ENCODE assay signal across 20 cellular contexts in genomic region chr10:101671453-101671852, GRCh38. TPM values are rescaled to one million over a fixed set of nuclear protein-coding genes. Genes with fewer than 3 reads are reported as not detected.
A peak's percentile ranks its signal among the peaks of the same experiment; 100 is the strongest.
DNase-seq lines count a peak whose midpoint lies in the region; ATAC-seq and TF ChIP-seq lines count a peak whose summit lies in the region.
"Had no signal": no experiment of that assay in that cellular context is flagged by ENCODE, and none has a peak within 500 bp of the region (broad histone marks: within the 10 kb centered on the region; RNA-seq: fewer than 3 reads in every experiment).

No MANE protein-coding gene starts in this region.

- no peak overlapping the region for H3K27ac ChIP-seq in uterus
- H3K27ac ChIP-seq: suprapubic skin had no signal

- no peaks in the 10 kb centered on the region for H3K9me3 ChIP-seq in uterus
- H3K9me3 ChIP-seq: mucosa of descending colon, suprapubic skin had no signal

- H3K36me3 ChIP-seq in uterus, result no peaks in the 10 kb centered on the region

- H3K27me3 Mint-ChIP-seq in activated T-cell treated with anti-CD3 and anti-CD28 coated beads, Interleukin-2, amount 50 U/mL, for 72 hours (ENCODE audit: low read depth), result no peaks in the 10 kb centered on the region
- no peaks in the 10 kb centered on the region for H3K27me3 Mint-ChIP-seq in activated T-cell treated with anti-CD3 and anti-CD28 coated beads, Interleukin-2, amount 50 U/mL, for 24 hours
- no peaks in the 10 kb centered on the region for H3K27me3 Mint-ChIP-seq in stimulated activated memory B cell treated with anti-CD40 and anti-IgM and Interleukin-4, amounts not matched to agents 10 μg/mL and 1 μg/mL and 100 μg/mL, for 72 hours

- no peak for DNase-seq in activated T-cell treated with anti-CD3 and anti-CD28 coated beads, Interleukin-2, amount 50 U/mL, for 72 hours
- DNase-seq in activated T-cell treated with anti-CD3 and anti-CD28 coated beads, Interleukin-2, amount 50 U/mL, for 24 hours, result no peak
- DNase-seq in NCI-H2196 (lab: John Stamatoyannopoulos, UW; ENCODE audit: unreplicated experiment) (no peak), uterus (no peak), GDM1 (lab: John Stamatoyannopoulos, UW) (no peak)
- DNase-seq: ACHN; activated CD4-positive, alpha-beta T cell treated with anti-CD3 and anti-CD28 coated beads for 1 hour; activated T-cell treated with anti-CD3 and anti-CD28 coated beads, Interleukin-2, amount 50 U/mL, for 48 hours; amygdala; COR-L47; HFFc6; islet precursor cell; mucosa of descending colon; NCI-H1436 treated with DMSO at 0.1 percent for 48 hours; NCI-H526 treated with DMSO at 0.1 percent for 48 hours had no signal

- peaks cover 11% of the 10 kb centered on the region for H3K4me1 Mint-ChIP-seq in activated T-cell treated with anti-CD3 and anti-CD28 coated beads, Interleukin-2, amount 50 U/mL, for 72 hours (ENCODE audit: low read depth)
- peaks cover 2% of the 10 kb centered on the region for H3K4me1 Mint-ChIP-seq in activated T-cell treated with anti-CD3 and anti-CD28 coated beads, Interleukin-2, amount 50 U/mL, for 24 hours (ENCODE audit: low read depth)
- H3K4me1 Mint-ChIP-seq in stimulated activated memory B cell treated with anti-CD40 and anti-IgM and Interleukin-4, amounts not matched to agents 10 μg/mL and 1 μg/mL and 100 μg/mL, for 72 hours, result peaks cover 31% of the 10 kb centered on the region

- no peaks in the 10 kb centered on the region for H3K9me3 Mint-ChIP-seq in activated T-cell treated with anti-CD3 and anti-CD28 coated beads, Interleukin-2, amount 50 U/mL, for 72 hours
- H3K9me3 Mint-ChIP-seq in activated T-cell treated with anti-CD3 and anti-CD28 coated beads, Interleukin-2, amount 50 U/mL, for 24 hours, result peaks cover under 1% of the 10 kb centered on the region
- no peaks in the 10 kb centered on the region for H3K9me3 Mint-ChIP-seq in stimulated activated memory B cell treated with anti-CD40 and anti-IgM and Interleukin-4, amounts not matched to agents 10 μg/mL and 1 μg/mL and 100 μg/mL, for 72 hours
- H3K9me3 Mint-ChIP-seq: HFFc6 had no signal

- no peak overlapping the region for H3K4me3 ChIP-seq in uterus
- H3K4me3 ChIP-seq: K562, mucosa of descending colon, suprapubic skin had no signal

- TF ChIP-seq POLR2A in uterus (IDR thresholded peaks at IDR 0.05), result no peak

- peaks cover 2 to 13% of the 10 kb centered on the region in 2 donors for H3K36me3 Mint-ChIP-seq in activated T-cell treated with anti-CD3 and anti-CD28 coated beads, Interleukin-2, amount 50 U/mL, for 72 hours (ENCODE audit: insufficient read depth in 2 of 2)
- H3K36me3 Mint-ChIP-seq in activated T-cell treated with anti-CD3 and anti-CD28 coated beads, Interleukin-2, amount 50 U/mL, for 24 hours (ENCODE audit: low read depth), result peaks cover 92% of the 10 kb centered on the region
- H3K36me3 Mint-ChIP-seq in stimulated activated memory B cell treated with anti-CD40 and anti-IgM and Interleukin-4, amounts not matched to agents 10 μg/mL and 1 μg/mL and 100 μg/mL, for 72 hours, result peaks cover 82% of the 10 kb centered on the region

- no peak overlapping the region for H3K4me3 Mint-ChIP-seq in activated T-cell treated with anti-CD3 and anti-CD28 coated beads, Interleukin-2, amount 50 U/mL, for 72 hours
- H3K4me3 Mint-ChIP-seq in activated T-cell treated with anti-CD3 and anti-CD28 coated beads, Interleukin-2, amount 50 U/mL, for 24 hours, result no peak overlapping the region
- H3K4me3 Mint-ChIP-seq in stimulated activated memory B cell treated with anti-CD40 and anti-IgM and Interleukin-4, amounts not matched to agents 10 μg/mL and 1 μg/mL and 100 μg/mL, for 72 hours, result no peak overlapping the region
- H3K4me3 Mint-ChIP-seq: HFFc6 had no signal

- intact Hi-C loops in uterus (cut with DNase I; ENCODE audit: low total_unique reads), result no loop called here

- no peak for ATAC-seq in activated T-cell treated with anti-CD3 and anti-CD28 coated beads, Interleukin-2, amount 50 U/mL, for 72 hours (replicated peaks in 1 of 2)
- ATAC-seq in GM21423 (IDR thresholded peaks at IDR 0.05; ENCODE audit: unreplicated experiment) (peak; percentile 83), HG03354 (IDR thresholded peaks at IDR 0.05; ENCODE audit: poor library complexity, severe bottlenecking, unreplicated experiment) (peak; percentile 49)
- peak; percentile 67 for ATAC-seq in stimulated activated memory B cell treated with anti-CD40 and anti-IgM and Interleukin-4, amounts not matched to agents 10 μg/mL and 1 μg/mL and 100 μg/mL, for 72 hours
- ATAC-seq: K562, mucosa of descending colon had no signal

- H3K4me1 ChIP-seq in uterus, result no peaks in the 10 kb centered on the region
- H3K4me1 ChIP-seq: suprapubic skin had no signal

- TF ChIP-seq CTCF in uterus (IDR thresholded peaks at IDR 0.05), result no peak

- peak overlapping the region; percentile 47 for H3K27ac Mint-ChIP-seq in activated T-cell treated with anti-CD3 and anti-CD28 coated beads, Interleukin-2, amount 50 U/mL, for 72 hours
- H3K27ac Mint-ChIP-seq in activated T-cell treated with anti-CD3 and anti-CD28 coated beads, Interleukin-2, amount 50 U/mL, for 24 hours, result no peak overlapping the region
- H3K27ac Mint-ChIP-seq in stimulated activated memory B cell treated with anti-CD40 and anti-IgM and Interleukin-4, amounts not matched to agents 10 μg/mL and 1 μg/mL and 100 μg/mL, for 72 hours, result peak overlapping the region; percentile 2

- no peaks in the 10 kb centered on the region for H3K27me3 ChIP-seq in uterus
- H3K27me3 ChIP-seq: suprapubic skin had no signal

RNA-seq across cellular contexts. Expression of gene FBXW4, which starts 23.5 kb away (rescaled TPM):
- 10 to 100 TPM; 64.4 to 64.6 TPM for total RNA-seq in activated T-cell treated with anti-CD3 and anti-CD28 coated beads, Interleukin-2, amount 50 U/mL, for 72 hours
- total RNA-seq in uterus, result 10 to 100 TPM; 45.1 to 94.7 (median 64.3) TPM

Comparison
In these comparisons a context has a peak if more than half of its experiments do, and no peak if none do; other contexts are left out.
1. ATAC-seq: peak in GM21423 (single experiment), HG03354 (single experiment) and stimulated activated memory B cell treated with anti-CD40 and anti-IgM and Interleukin-4, amounts not matched to agents 10 μg/mL and 1 μg/mL and 100 μg/mL, for 72 hours (single experiment); none in activated T-cell treated with anti-CD3 and anti-CD28 coated beads, Interleukin-2, amount 50 U/mL, for 72 hours (0 of 2).